ENCODE assay signal across 9 cellular contexts in genomic region chr14:73539017-73539416, GRCh38. TPM values are rescaled to one million over a fixed set of nuclear protein-coding genes. Genes with fewer than 3 reads are reported as not detected.
DNase-seq lines count a peak whose midpoint lies in the region; ATAC-seq, FAIRE-seq and TF ChIP-seq lines count a peak whose summit lies in the region.
"Not testable (repeated sequence)": the region's sequence is repeated elsewhere in the genome, so short reads cannot be mapped to it uniquely, and the experiment has no call there.
"Had no signal": no experiment of that assay in that cellular context is flagged by ENCODE, and none has a peak within 500 bp of the region (broad histone marks: within the 10 kb centered on the region; RNA-seq: fewer than 3 reads in every experiment).

No MANE protein-coding gene starts in this region.

- TF ChIP-seq CTCF in GM10266 (IDR thresholded peaks at IDR 0.05; ENCODE audit: control insufficient read depth, insufficient read depth, low read depth, missing control alignments), result peak; percentile 20
- peak; percentile 71 for TF ChIP-seq CTCF in brain microvascular endothelial cell (IDR thresholded peaks at IDR 0.05; ENCODE audit: low read depth, low read length, missing control alignments)
- peak; percentile 58 for TF ChIP-seq CTCF in retinal pigment epithelial cell (conservative IDR thresholded peaks at IDR 0.05; ENCODE audit: low read depth, low read length)
- peak in 2 of 7 experiments; percentile 24 to 53 for TF ChIP-seq CTCF in stomach (IDR thresholded peaks at IDR 0.05)

- not testable (repeated sequence) for H3K9me3 ChIP-seq in stomach

- not testable (repeated sequence) for H3K27ac ChIP-seq in brain microvascular endothelial cell, stomach

- H3K4me1 Mint-ChIP-seq in activated CD8-positive, alpha-beta T cell treated with anti-CD3 and anti-CD28 coated beads, Interleukin-2, amount 10 ng/mL, durations not matched to agents 7 days and 5 days (ENCODE audit: low read depth), result not testable (repeated sequence)

- H3K27me3 ChIP-seq in brain microvascular endothelial cell (replicated peaks); stomach: not testable (repeated sequence)

- CTCF ChIA-PET in activated CD8-positive, alpha-beta T cell treated with anti-CD3 and anti-CD28 coated beads, Interleukin-2, amount 10 ng/mL, durations not matched to agents 7 days and 5 days (lab: Charles Lee), result interaction anchor here (1.0 to 1.5 kb wide), 2 partner anchors 29 to 32 kb away, joined by 3 to 12 read pairs; partner anchors contain the start of gene ACOT2

- not testable (repeated sequence) for H3K27ac Mint-ChIP-seq in activated CD8-positive, alpha-beta T cell treated with anti-CD3 and anti-CD28 coated beads, Interleukin-2, amount 10 ng/mL, durations not matched to agents 7 days and 5 days

- WGBS in stomach, 5 donors, result 11 to 24% (median 15%) methylated on average over 4 to 5 of the region's 5 CpGs; no CpG with 5 or more reads in 2 of the 5 donors

- in situ Hi-C loops in brain microvascular endothelial cell (cut with HindIII; ENCODE audit: low pct_ligation_motif_present, low sequenced_read_pairs), result not testable (repeated sequence)

- not testable (repeated sequence) for TF ChIP-seq EP300 in stomach (IDR thresholded peaks at IDR 0.05)

- POLR2A ChIA-PET in activated CD8-positive, alpha-beta T cell treated with anti-CD3 and anti-CD28 coated beads, Interleukin-2, amount 10 ng/mL, durations not matched to agents 7 days and 5 days (lab: Charles Lee), result not testable (repeated sequence)

- H3K9me3 Mint-ChIP-seq in activated CD8-positive, alpha-beta T cell treated with anti-CD3 and anti-CD28 coated beads, Interleukin-2, amount 10 ng/mL, durations not matched to agents 7 days and 5 days (ENCODE audit: insufficient read depth), result not testable (repeated sequence)

- intact Hi-C loops in stomach (cut with DNase I; ENCODE audit: low total_unique reads), result not testable (repeated sequence)

- H3K36me3 ChIP-seq in brain microvascular endothelial cell (replicated peaks); stomach: not testable (repeated sequence)

- peak; percentile 85 for ATAC-seq in HG02623 (IDR thresholded peaks at IDR 0.05; ENCODE audit: unreplicated experiment)
- peak; percentile 91 for ATAC-seq in activated CD8-positive, alpha-beta T cell treated with anti-CD3 and anti-CD28 coated beads, Interleukin-2, amount 10 ng/mL, durations not matched to agents 7 days and 5 days

- not testable (repeated sequence) for DNase-seq in GM10266 (ENCODE audit: extremely low spot score); retinal pigment epithelial cell (ENCODE audit: low read depth)
- DNase-seq in NCI-H510A treated with DMSO at 0.1 percent for 48 hours (lab: John Stamatoyannopoulos, UW), result peak; percentile 49
- peak; percentile 43 for DNase-seq in activated CD8-positive, alpha-beta T cell treated with anti-CD3 and anti-CD28 coated beads, Interleukin-2, amount 10 ng/mL, durations not matched to agents 7 days and 5 days
- peak; percentile 18 for DNase-seq in brain microvascular endothelial cell
- peak; percentile 55 for DNase-seq in stomach

- H3K4me3 ChIP-seq in brain microvascular endothelial cell (ENCODE audit: low read depth, low read length); retinal pigment epithelial cell (ENCODE audit: low read length); stomach: not testable (repeated sequence)

- FAIRE-seq in islet of Langerhans (lab: Jason Lieb, UNC), result peak; percentile 62

- H3K4me1 ChIP-seq in stomach, result not testable (repeated sequence)

- not testable (repeated sequence) for H3K4me3 Mint-ChIP-seq in activated CD8-positive, alpha-beta T cell treated with anti-CD3 and anti-CD28 coated beads, Interleukin-2, amount 10 ng/mL, durations not matched to agents 7 days and 5 days

- not testable (repeated sequence) for TF ChIP-seq POLR2A in stomach (IDR thresholded peaks at IDR 0.05)

- not testable (repeated sequence) for H3K27me3 Mint-ChIP-seq in activated CD8-positive, alpha-beta T cell treated with anti-CD3 and anti-CD28 coated beads, Interleukin-2, amount 10 ng/mL, durations not matched to agents 7 days and 5 days (ENCODE audit: low read depth)

- H3K36me3 Mint-ChIP-seq in activated CD8-positive, alpha-beta T cell treated with anti-CD3 and anti-CD28 coated beads, Interleukin-2, amount 10 ng/mL, durations not matched to agents 7 days and 5 days (ENCODE audit: low read depth), result not testable (repeated sequence)

RNA-seq across cellular contexts. Expression of gene ACOT1, which starts 2.1 kb away (rescaled TPM):
- total RNA-seq in activated CD8-positive, alpha-beta T cell treated with anti-CD3 and anti-CD28 coated beads, Interleukin-2, amount 10 ng/mL, durations not matched to agents 7 days and 5 days, result 1 to 10 TPM; 2.0 to 3.2 TPM
- total RNA-seq in stomach, result 10 to 100 TPM in 1 of 5 donors, 1 to 10 TPM in 4; 1.3 to 35.0 (median 2.6) TPM
- polyA plus RNA-seq in stomach, result 1 to 10 TPM; 1.8 to 4.1 (median 3.5) TPM

RNA-seq across cellular contexts. Expression of gene HEATR4, which starts 19.7 kb away (rescaled TPM):
- total RNA-seq in activated CD8-positive, alpha-beta T cell treated with anti-CD3 and anti-CD28 coated beads, Interleukin-2, amount 10 ng/mL, durations not matched to agents 7 days and 5 days, result not detected
- under 1 TPM in 1 of 5 donors, not detected in 4; 0.18 TPM for total RNA-seq in stomach
- polyA plus RNA-seq in stomach, result under 1 TPM in 1 of 3 donors, not detected in 2; 0.19 TPM
- total RNA-seq: dermis microvascular lymphatic vessel endothelial cell had no signal

RNA-seq across cellular contexts. Expression of gene ACOT2, which starts 30.0 kb away (rescaled TPM):
- 10 to 100 TPM; 10.9 to 11.3 TPM for total RNA-seq in activated CD8-positive, alpha-beta T cell treated with anti-CD3 and anti-CD28 coated beads, Interleukin-2, amount 10 ng/mL, durations not matched to agents 7 days and 5 days
- 100 to 1,000 TPM in 1 of 5 donors, 10 to 100 TPM in 3, 1 to 10 TPM in 1; 7.5 to 247 (median 48.5) TPM for total RNA-seq in stomach
- 10 to 100 TPM; 18.6 to 26.7 (median 25.1) TPM for polyA plus RNA-seq in stomach

RNA-seq across cellular contexts. Expression of gene RIOX1, which starts 48.3 kb away (rescaled TPM):
- 10 to 100 TPM; 22.2 to 22.8 TPM for total RNA-seq in activated CD8-positive, alpha-beta T cell treated with anti-CD3 and anti-CD28 coated beads, Interleukin-2, amount 10 ng/mL, durations not matched to agents 7 days and 5 days
- total RNA-seq in stomach, result 10 to 100 TPM in 4 of 5 donors, 1 to 10 TPM in 1; 7.2 to 86.9 (median 25.0) TPM
- polyA plus RNA-seq in stomach, result 1 to 10 TPM; 5.1 to 6.7 (median 6.7) TPM

RNA-seq across cellular contexts. Expression of gene ACOT4, which starts 52.7 kb away (rescaled TPM):
- 1 to 10 TPM; 1.2 to 1.3 TPM for total RNA-seq in activated CD8-positive, alpha-beta T cell treated with anti-CD3 and anti-CD28 coated beads, Interleukin-2, amount 10 ng/mL, durations not matched to agents 7 days and 5 days
- 1 to 10 TPM in 2 of 5 donors, not detected in 3; 1.3 to 1.4 TPM for total RNA-seq in stomach
- polyA plus RNA-seq in stomach, result 1 to 10 TPM; 1.4 to 3.5 (median 1.5) TPM
